ENCODE assay signal across 8 cellular contexts in the genomic region with DNA sequence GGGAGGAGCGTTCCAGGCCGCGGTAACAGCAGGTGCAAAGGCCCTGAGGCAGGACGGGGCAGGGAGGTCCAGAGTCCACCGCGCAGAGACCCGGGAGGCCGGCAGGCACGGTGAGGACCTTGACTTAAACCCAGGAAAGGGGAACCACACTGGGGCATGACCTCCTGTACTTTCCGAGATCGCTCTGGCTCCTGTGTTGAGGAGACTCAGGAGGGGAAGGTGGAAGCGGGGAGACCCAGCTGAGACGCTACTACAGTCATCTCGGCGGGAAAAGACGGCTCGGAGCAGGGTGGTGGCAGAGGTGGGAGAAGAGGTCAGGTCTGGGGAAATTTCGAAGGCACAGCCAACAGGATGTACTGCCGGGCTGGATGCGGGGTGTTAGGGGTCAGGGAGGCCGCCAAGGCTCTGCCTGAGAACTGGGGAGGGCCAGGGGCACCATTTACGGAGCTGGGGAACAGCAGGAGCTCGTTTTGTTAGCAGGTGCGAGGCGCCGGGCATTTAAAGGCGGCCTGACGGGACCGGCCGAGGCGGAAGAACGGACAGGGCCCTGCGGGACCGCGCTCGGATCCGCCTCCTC. TPM values are rescaled to one million over a fixed set of nuclear protein-coding genes. Genes with fewer than 3 reads are reported as not detected.
DNase-seq lines count a peak whose midpoint lies in the region; ATAC-seq and TF ChIP-seq lines count a peak whose summit lies in the region.

No MANE protein-coding gene starts in this region.

- peak overlapping the region; percentile 96 for H2AFZ ChIP-seq in mammary epithelial cell (ENCODE audit: low read depth, low read length)

- dilution Hi-C loops in mammary epithelial cell (cut with HindIII; ENCODE audit: low sequenced_read_pairs) = no loop called here

- peaks cover 2 to 9% (median 6%) of the 10 kb centered on the region in 7 donors for H3K9me3 Mint-ChIP-seq in CD14-positive monocyte

- H3K27ac Mint-ChIP-seq in CD14-positive monocyte = peak overlapping the region; percentile 53 to 94 (median 92)

- intact Hi-C loops in CD14-positive monocyte (cut with micrococcal nuclease) (loop anchor here (2.0 to 5.0 kb wide), 2 partner anchors 37 to 39 kb away; a partner anchor contains a TSS), mammary epithelial cell (cut with micrococcal nuclease) (loop anchor here (1.0 kb wide), 1 partner anchor 121 kb away; no protein-coding TSS in a partner anchor)

- H4K20me1 ChIP-seq in mammary epithelial cell (ENCODE audit: insufficient read depth, low read length) = no peaks in the 10 kb centered on the region

- H3K9me3 ChIP-seq in mammary epithelial cell (replicated peaks; ENCODE audit: insufficient read depth, low read length) (no peaks in the 10 kb centered on the region), mucosa of rectum (ENCODE audit: control insufficient read depth in 2 of 2, low read length in 2 of 2) (no peaks in the 10 kb centered on the region)

- H3K27me3 Mint-ChIP-seq in CD14-positive monocyte (ENCODE audit: low read depth in 3 of 3) = peaks cover 2 to 19% (median 14%) of the 10 kb centered on the region in 3 donors

- CTCF ChIA-PET in mammary epithelial cell (lab: Charles Lee; ENCODE audit: low non-redundant PET) = no interaction called here

- no peaks in the 10 kb centered on the region for H3K79me2 ChIP-seq in mammary epithelial cell (ENCODE audit: insufficient read depth, low read length)

- H3K4me2 ChIP-seq in mammary epithelial cell (ENCODE audit: insufficient read depth, low read depth, low read length) = peak overlapping the region; percentile 97

- H3K36me3 Mint-ChIP-seq in CD14-positive monocyte = no peaks in the 10 kb centered on the region

- H3K4me3 ChIP-seq in mammary epithelial cell (replicated peaks in 1 of 3; ENCODE audit: insufficient read depth in 1 of 3, low read depth in 2 of 3, low read length in 3 of 3) (peak overlapping the region; percentile 71 to 82 (median 73)), mucosa of rectum (ENCODE audit: low read length in 2 of 2) (peak overlapping the region; percentile 64 to 76)

- in situ Hi-C loops in mammary epithelial cell (cut with MboI; ENCODE audit: low sequenced_read_pairs in 2 of 2) = no loop called here

- H3K36me3 ChIP-seq in mammary epithelial cell (ENCODE audit: insufficient read depth, low read length) = no peaks in the 10 kb centered on the region
- H3K36me3 ChIP-seq in mucosa of rectum (ENCODE audit: control insufficient read depth in 2 of 2, insufficient read depth in 2 of 2, low read length in 2 of 2) = no peaks in the 10 kb centered on the region

- 88% methylated on average over 14 of the region's 37 CpGs for WGBS in mammary epithelial cell (ENCODE audit: low coverage, missing lambda C conversion rate)

- H3K27me3 ChIP-seq in mammary epithelial cell (ENCODE audit: insufficient read depth, low read length) (no peaks in the 10 kb centered on the region), mucosa of rectum (ENCODE audit: control insufficient read depth in 2 of 2, insufficient read depth in 2 of 2, low read length in 2 of 2) (no peaks in the 10 kb centered on the region)

- TF ChIP-seq CTCF in CD14-positive monocyte (IDR thresholded peaks at IDR 0.05) (no peak), mammary epithelial cell (conservative IDR thresholded peaks at IDR 0.05 in 1 of 2, IDR thresholded peaks at IDR 0.05 in 1 of 2; ENCODE audit: extremely low read depth in 1 of 2, insufficient read depth in 1 of 2, low read depth in 1 of 2, low read length in 2 of 2) (no peak)

- H3K27ac ChIP-seq in mammary epithelial cell (ENCODE audit: insufficient read depth, low read depth, low read length) (peak overlapping the region; percentile 85), mucosa of rectum (ENCODE audit: low read depth in 2 of 2, low read length in 2 of 2) (peak overlapping the region; percentile 92 to 94)

- peaks cover 20% of the 10 kb centered on the region for H3K4me1 ChIP-seq in mammary epithelial cell (ENCODE audit: insufficient read depth, low read length)
- peaks cover 6 to 7% of the 10 kb centered on the region in 2 donors for H3K4me1 ChIP-seq in mucosa of rectum (ENCODE audit: control insufficient read depth in 2 of 2, insufficient read depth in 2 of 2, low read length in 2 of 2)

- TSS peak; percentile 81 for BruUV-seq in mammary epithelial cell (replicated peaks; lab: Mats Ljungman, UMichigan)

- no peak for DNase-seq in CD14-positive monocyte (ENCODE audit: low spot score)
- DNase-seq in HS-27A (ENCODE audit: low read depth) = peak; percentile 3
- no peak for DNase-seq in mammary epithelial cell
- DNase-seq in Ammon's horn (ENCODE audit: low spot score) = no peak
- no peak for DNase-seq in NCI-H2196 treated with DMSO at 0.1 percent for 48 hours (lab: John Stamatoyannopoulos, UW; ENCODE audit: unreplicated experiment)

- peak overlapping the region; percentile 86 to 95 for H3K4me3 Mint-ChIP-seq in CD14-positive monocyte

- ATAC-seq in GM18511 (IDR thresholded peaks at IDR 0.05; ENCODE audit: unreplicated experiment) = no peak
- ATAC-seq in GM18909 (IDR thresholded peaks at IDR 0.05; ENCODE audit: poor library complexity, unreplicated experiment) = no peak

- H3K4me1 Mint-ChIP-seq in CD14-positive monocyte = peaks cover 28% of the 10 kb centered on the region

- peak overlapping the region; percentile 74 for H3K9ac ChIP-seq in mammary epithelial cell (ENCODE audit: insufficient read depth, low read length)
- peak overlapping the region; percentile 76 to 90 for H3K9ac ChIP-seq in mucosa of rectum (ENCODE audit: low read depth in 1 of 2, low read length in 2 of 2)

RNA-seq across cellular contexts. Expression of a gene that starts 22.3 kb away (rescaled TPM):
- polyA plus RNA-seq in CD14-positive monocyte (not detected), mammary epithelial cell (0.14 TPM)
- total RNA-seq in mammary epithelial cell = under 1 TPM; 0.17 to 0.21 TPM
- not detected for polyA minus RNA-seq in mammary epithelial cell

RNA-seq across cellular contexts. Expression of a gene that starts 39.1 kb away (rescaled TPM):
- polyA plus RNA-seq in CD14-positive monocyte = 10 to 100 TPM; 10.4 to 13.3 TPM
- 10 to 100 TPM; 19.5 to 22.6 TPM for total RNA-seq in mammary epithelial cell
- polyA plus RNA-seq in mammary epithelial cell = 14.4 TPM
- polyA minus RNA-seq in mammary epithelial cell = 16.7 TPM
